8 cellular contexts compared by ENCODE assay signal in the genomic region with DNA sequence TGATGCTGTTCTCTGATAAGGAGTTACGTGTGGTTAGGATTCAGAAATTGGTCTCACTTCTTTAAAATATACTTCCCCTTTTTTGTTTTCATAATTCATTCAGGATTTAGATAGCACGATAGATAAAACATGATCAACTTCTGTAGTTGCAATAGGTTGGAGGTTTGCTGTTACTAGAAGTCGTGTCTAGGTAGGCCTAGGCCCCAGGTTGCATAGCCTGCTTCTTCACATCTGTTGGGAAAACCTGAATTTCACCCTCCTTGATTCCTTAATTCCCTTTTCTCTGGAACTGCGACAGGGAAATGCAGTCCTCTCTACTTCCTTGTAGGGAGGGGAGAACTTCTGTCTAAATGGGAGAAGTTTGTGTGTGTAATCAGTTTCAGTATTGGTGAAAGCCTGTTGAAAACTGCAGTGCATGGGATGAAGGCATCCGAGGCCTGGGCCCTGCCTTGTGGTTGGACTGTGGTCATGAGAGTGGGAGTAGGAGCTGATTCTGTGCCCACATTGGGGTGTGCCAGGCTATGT. TPM values are rescaled to one million over a fixed set of nuclear protein-coding genes. Genes with fewer than 3 reads are reported as not detected.
DNase-seq lines count a peak whose midpoint lies in the region; ATAC-seq, FAIRE-seq and TF ChIP-seq lines count a peak whose summit lies in the region.

No MANE protein-coding gene starts in this region.

- CTCF ChIA-PET in HepG2 (lab: Yijun Ruan, JAX; ENCODE audit: low intra/inter-chr PET ratio, low total read pairs), result interaction anchor here (3.5 to 6.1 kb wide), 2 partner anchors 58 to 113 kb away, joined by 29 to 130 read pairs; no protein-coding TSS in a partner anchor
- CTCF ChIA-PET in Calu3 (lab: Charles Lee), result interaction anchor here (0.7 kb wide), 1 partner anchor 856 kb away, joined by 5 read pairs; no protein-coding TSS in a partner anchor

- POLR2A ChIA-PET in HepG2 (lab: Yijun Ruan, JAX), result interaction anchor here (0.7 kb wide), 1 partner anchor 56 kb away, joined by 3 read pairs; no protein-coding TSS in a partner anchor

- H3K4me3 Mint-ChIP-seq in activated naive CD4-positive, alpha-beta T cell treated with anti-CD3 and anti-CD28 coated beads, Interleukin-2, amount 50 U/mL, for 24 hours, result no peak overlapping the region
- H3K4me3 Mint-ChIP-seq in Calu3 (ENCODE audit: low read depth, unreplicated experiment), result no peak overlapping the region

- TF ChIP-seq EP300 in HepG2 (IDR thresholded peaks at IDR 0.05; ENCODE audit: low read depth in 2 of 2, low read length in 2 of 2) (no peak), HepG2 (CRISPR knock-in tag; IDR thresholded peaks at IDR 0.05; ENCODE audit: borderline replicate concordance) (no peak), esophagus muscularis mucosa (IDR thresholded peaks at IDR 0.05) (no peak)

- H3K4me1 ChIP-seq in right lobe of liver (peaks cover 0 to 7% (median 0%) of the 10 kb centered on the region in 4 donors), HepG2 (ENCODE audit: insufficient read depth, low read length) (peaks cover 41% of the 10 kb centered on the region), esophagus muscularis mucosa (peaks cover 0 to 5% (median 0%) of the 10 kb centered on the region in 4 donors)

- in situ Hi-C loops in HepG2 (cut with HindIII; ENCODE audit: extremely low pct_ligation_motif_present, low pct_unique_long_range_greater_than_20kb), result loop anchor here (5.0 kb wide), 2 partner anchors 58 to 113 kb away; no protein-coding TSS in a partner anchor

- no peak for FAIRE-seq in HepG2 (lab: Jason Lieb, UNC)

- TF ChIP-seq CTCF in right lobe of liver (IDR thresholded peaks at IDR 0.05) (no peak), HepG2 (CRISPR knock-in tag; IDR thresholded peaks at IDR 0.05) (no peak), esophagus muscularis mucosa (IDR thresholded peaks at IDR 0.05) (no peak), Calu3 (IDR thresholded peaks at IDR 0.05; ENCODE audit: unreplicated experiment) (no peak)

- TF ChIP-seq POLR2A in right lobe of liver (IDR thresholded peaks at IDR 0.05) (no peak), HepG2 (IDR thresholded peaks at IDR 0.05; ENCODE audit: insufficient read depth in 1 of 2, low read depth in 2 of 2, low read length in 2 of 2) (no peak), esophagus muscularis mucosa (IDR thresholded peaks at IDR 0.05; ENCODE audit: low read depth) (no peak)

- H3K27ac ChIP-seq in right lobe of liver (no peak overlapping the region), HepG2 (ENCODE audit: extremely low read length, insufficient read depth, low read length) (no peak overlapping the region), esophagus muscularis mucosa (replicated peaks in 1 of 4) (peak overlapping the region in 1 of 4 donors; percentile 57)

- DNase-seq in right lobe of liver (peak in 1 of 3 donors; percentile 43), HepG2 (ENCODE audit: low spot score) (no peak), LHCN-M2 (ENCODE audit: low read depth) (peak; percentile 9), posterior vena cava (ENCODE audit: low spot score) (peak; percentile 88), esophagus muscularis mucosa (ENCODE audit: extremely low spot score) (no peak), NCI-H128 (lab: John Stamatoyannopoulos, UW; ENCODE audit: unreplicated experiment) (no peak), Calu3 (no peak)

- H3K27me3 ChIP-seq in right lobe of liver, result no peaks in the 10 kb centered on the region
- no peaks in the 10 kb centered on the region for H3K27me3 ChIP-seq in HepG2 (ENCODE audit: control insufficient read depth in 1 of 2, insufficient read depth in 2 of 2, low read length in 2 of 2)
- no peaks in the 10 kb centered on the region for H3K27me3 ChIP-seq in esophagus muscularis mucosa

- H4K20me1 ChIP-seq in HepG2 (ENCODE audit: insufficient read depth, low read length), result no peaks in the 10 kb centered on the region

- BruUV-seq in HepG2 (replicated peaks; lab: Mats Ljungman, UMichigan) (no TSS peak), Calu3 (replicated peaks; lab: Mats Ljungman, UMichigan) (no TSS peak)

- H3K4me1 Mint-ChIP-seq in activated naive CD4-positive, alpha-beta T cell treated with anti-CD3 and anti-CD28 coated beads, Interleukin-2, amount 50 U/mL, for 24 hours, result peaks cover 48% of the 10 kb centered on the region
- H3K4me1 Mint-ChIP-seq in Calu3 (ENCODE audit: low read depth, unreplicated experiment), result no peaks in the 10 kb centered on the region

- no peak for TF ChIP-seq RAD21 in HepG2 (CRISPR knock-in tag; IDR thresholded peaks at IDR 0.05)

- no peaks in the 10 kb centered on the region for H3K36me3 ChIP-seq in right lobe of liver
- H3K36me3 ChIP-seq in HepG2 (replicated peaks in 1 of 2; ENCODE audit: control insufficient read depth in 1 of 2, insufficient read depth in 2 of 2, low read length in 2 of 2), result no peaks in the 10 kb centered on the region
- H3K36me3 ChIP-seq in esophagus muscularis mucosa, result no peaks in the 10 kb centered on the region

- no peaks in the 10 kb centered on the region for H3K36me3 Mint-ChIP-seq in activated naive CD4-positive, alpha-beta T cell treated with anti-CD3 and anti-CD28 coated beads, Interleukin-2, amount 50 U/mL, for 24 hours
- no peaks in the 10 kb centered on the region for H3K36me3 Mint-ChIP-seq in Calu3 (ENCODE audit: insufficient read depth, unreplicated experiment)

- H3K79me2 ChIP-seq in HepG2 (ENCODE audit: insufficient read depth, low read length), result no peaks in the 10 kb centered on the region

- H3K9me3 Mint-ChIP-seq in activated naive CD4-positive, alpha-beta T cell treated with anti-CD3 and anti-CD28 coated beads, Interleukin-2, amount 50 U/mL, for 24 hours, result no peaks in the 10 kb centered on the region
- H3K9me3 Mint-ChIP-seq in Calu3 (ENCODE audit: low read depth, unreplicated experiment), result no peaks in the 10 kb centered on the region

- H3K27ac Mint-ChIP-seq in activated naive CD4-positive, alpha-beta T cell treated with anti-CD3 and anti-CD28 coated beads, Interleukin-2, amount 50 U/mL, for 24 hours, result peak overlapping the region; percentile 7
- no peak overlapping the region for H3K27ac Mint-ChIP-seq in Calu3 (ENCODE audit: unreplicated experiment)

- ATAC-seq in right lobe of liver, result peak; percentile 40 to 66 (median 61)
- no peak for ATAC-seq in HepG2

- WGBS in right lobe of liver (ENCODE audit: insufficient coverage, low coverage, low lambda C conversion rate, missing lambda C conversion rate), result 49% methylated on average over 5 of the region's 5 CpGs
- WGBS in HepG2 (ENCODE audit: low lambda C conversion rate), result 98% methylated on average over 5 of the region's 5 CpGs
- WGBS in esophagus muscularis mucosa, result 76% methylated on average over 5 of the region's 5 CpGs

- no peak overlapping the region for H3K9ac ChIP-seq in HepG2 (ENCODE audit: insufficient read depth, low read depth, low read length)

- no peaks in the 10 kb centered on the region for H3K27me3 Mint-ChIP-seq in activated naive CD4-positive, alpha-beta T cell treated with anti-CD3 and anti-CD28 coated beads, Interleukin-2, amount 50 U/mL, for 24 hours
- H3K27me3 Mint-ChIP-seq in Calu3 (ENCODE audit: unreplicated experiment), result no peaks in the 10 kb centered on the region

- H2AFZ ChIP-seq in HepG2 (ENCODE audit: low read length), result no peak overlapping the region

- H3K9me3 ChIP-seq in right lobe of liver (no peaks in the 10 kb centered on the region), HepG2 (ENCODE audit: low read length) (no peaks in the 10 kb centered on the region), esophagus muscularis mucosa (no peaks in the 10 kb centered on the region)

- intact Hi-C loops in right lobe of liver (cut with DNase I), result loop anchor here (5.0 to 10.0 kb wide), 2 partner anchors 108 to 115 kb away; a partner anchor contains a TSS
- intact Hi-C loops in HepG2 (cut with micrococcal nuclease; ENCODE audit: unreplicated experiment), result loop anchor here (5.0 kb wide), 2 partner anchors 43 to 748 kb away; no protein-coding TSS in a partner anchor
- intact Hi-C loops in posterior vena cava (cut with DNase I), result loop anchor here in 1 of 2 donors (5.0 kb wide), 1 partner anchor 113 kb away; no protein-coding TSS in a partner anchor
- intact Hi-C loops in esophagus muscularis mucosa (cut with DNase I), result loop anchor here (2.0 to 10.0 kb wide), 3 partner anchors 58 to 665 kb away; no protein-coding TSS in a partner anchor
- intact Hi-C loops in Calu3 (cut with micrococcal nuclease; ENCODE audit: unreplicated experiment), result no loop called here

- no peak overlapping the region for H3K4me3 ChIP-seq in right lobe of liver
- H3K4me3 ChIP-seq in HepG2 (replicated peaks in 1 of 3; ENCODE audit: insufficient read depth in 1 of 3, low read depth in 2 of 3, low read length in 3 of 3), result no peak overlapping the region
- no peak overlapping the region for H3K4me3 ChIP-seq in esophagus muscularis mucosa

- no peak overlapping the region for H3K4me2 ChIP-seq in HepG2 (ENCODE audit: low read depth, low read length)

RNA-seq across cellular contexts. Expression of a gene that starts 33.3 kb away (rescaled TPM):
- total RNA-seq in right lobe of liver, result under 1 TPM in 4 of 6 experiments, not detected in 2; 0.22 to 0.99 (median 0.27) TPM
- not detected in 2 replicates for total RNA-seq in HepG2 (2016; rRNA removed; fragmentation: Illumina TruSeq; extraction: Trizol)
- not detected in 2 replicates for total RNA-seq in HepG2 (2016; cell fraction: cytosol; rRNA removed; fragmentation: Illumina TruSeq; extraction: Trizol; ENCODE audit: low read depth)
- total RNA-seq in HepG2 (2016; cell fraction: insoluble cytoplasmic fraction; rRNA removed; fragmentation: Illumina TruSeq; extraction: Trizol), result not detected in 2 replicates
- total RNA-seq in HepG2 (2016; cell fraction: membrane; rRNA removed; fragmentation: Illumina TruSeq; extraction: Trizol), result not detected in 2 replicates
- total RNA-seq in HepG2 (2016; cell fraction: nucleus; rRNA removed; fragmentation: Illumina TruSeq; extraction: Trizol), result not detected in 2 replicates
- polyA plus RNA-seq in HepG2 (2011; rRNA removed), result not detected in 2 replicates
- not detected in 2 replicates for polyA plus RNA-seq in HepG2 (2011; cell fraction: cytosol; rRNA removed)
- not detected in 2 replicates for polyA plus RNA-seq in HepG2 (2011; cell fraction: nucleus; rRNA removed)
- polyA plus RNA-seq in HepG2 (2012), result not detected in 2 replicates
- polyA plus RNA-seq in HepG2 (2016; cell fraction: cytosol; fragmentation: Illumina TruSeq; extraction: Trizol; ENCODE audit: low read depth), result not detected in 2 replicates
- polyA plus RNA-seq in HepG2 (2016; cell fraction: insoluble cytoplasmic fraction; fragmentation: Illumina TruSeq; extraction: Trizol; ENCODE audit: low read depth), result not detected in 2 replicates
- polyA plus RNA-seq in HepG2 (2016; cell fraction: membrane; fragmentation: Illumina TruSeq; extraction: Trizol; ENCODE audit: low read depth), result not detected in 2 replicates
- not detected in 2 replicates for polyA plus RNA-seq in HepG2 (2016; cell fraction: nucleus; fragmentation: Illumina TruSeq; extraction: Trizol; ENCODE audit: insufficient read depth, low read depth)
- polyA minus RNA-seq in HepG2 (2011; rRNA and poly(A)+ RNA removed; ENCODE audit: low replicate concordance), result not detected in 2 replicates
- not detected in 2 replicates for polyA minus RNA-seq in HepG2 (2011; cell fraction: cytosol; rRNA and poly(A)+ RNA removed)
- not detected in 2 replicates for polyA minus RNA-seq in HepG2 (2011; cell fraction: nucleus; rRNA and poly(A)+ RNA removed)
- total RNA-seq in LHCN-M2 (2014; rRNA removed), result not detected in 2 replicates
- not detected for polyA plus RNA-seq in LHCN-M2 (2012)
- 1 to 10 TPM in 1 of 2 donors, under 1 TPM in 1; 0.83 to 1.4 TPM for total RNA-seq in posterior vena cava
- 1 to 10 TPM in 2 of 4 donors, under 1 TPM in 2; 0.46 to 3.7 (median 1.3) TPM for total RNA-seq in esophagus muscularis mucosa
- not detected in 2 replicates for total RNA-seq in Calu3 (2022)

Comparison
In these comparisons a context has a peak if more than half of its experiments do, and no peak if none do; other contexts are left out.
1. DNase-seq: peak in LHCN-M2 (single experiment) and posterior vena cava (single experiment); none in HepG2 (single experiment), esophagus muscularis mucosa (single experiment), NCI-H128 (single experiment) and Calu3 (single experiment).